Comparison of ENCODE assay signal across 17 cellular contexts in the genomic region with DNA sequence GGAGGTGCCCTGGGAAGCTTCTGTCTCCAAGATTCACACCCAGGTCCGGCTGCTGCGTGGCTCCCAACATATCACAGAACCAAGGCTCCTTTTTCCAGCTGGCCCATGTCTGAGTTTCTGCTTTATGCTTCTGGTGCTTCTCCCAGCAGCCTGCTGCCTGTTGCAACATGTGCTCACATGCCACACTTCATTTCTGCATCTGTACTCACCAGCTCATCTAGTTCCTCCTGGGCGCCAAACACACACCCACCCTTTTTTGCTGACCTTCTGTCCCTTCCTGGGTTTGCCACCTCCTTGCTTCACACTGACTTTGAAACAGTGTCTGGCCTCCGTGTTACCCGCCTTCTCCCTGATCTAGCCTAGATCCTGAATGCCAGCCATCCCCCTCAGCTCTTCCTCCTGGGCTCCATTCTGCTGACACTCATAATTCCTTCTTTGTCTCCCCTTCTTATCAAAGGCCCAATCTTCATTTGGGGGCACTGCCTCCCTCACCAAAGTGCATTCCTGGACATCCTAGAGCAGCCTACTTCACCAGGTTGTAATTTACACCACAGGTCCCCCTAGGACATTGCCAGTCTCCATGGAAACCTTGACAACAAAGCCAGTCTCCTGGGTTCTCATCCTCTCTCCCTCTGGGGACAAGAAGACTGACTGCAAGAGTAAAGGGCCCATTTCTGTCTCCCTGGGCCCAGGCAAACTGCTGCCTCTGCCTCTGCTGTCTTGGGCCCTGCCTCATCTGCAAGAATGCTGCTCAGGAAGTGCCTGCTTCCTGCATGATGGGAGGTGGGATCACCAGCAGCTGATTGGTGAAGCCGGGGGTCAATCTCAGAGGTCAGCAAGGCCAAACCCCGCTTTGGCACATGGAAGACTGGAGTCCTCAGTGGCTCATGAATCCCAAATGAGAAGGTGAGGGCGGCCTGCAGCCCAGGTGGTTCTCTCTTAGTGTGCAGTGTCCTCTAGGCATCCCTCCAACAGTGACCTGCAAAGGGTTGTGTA. TPM values are rescaled to one million over a fixed set of nuclear protein-coding genes. Genes with fewer than 3 reads are reported as not detected.
DNase-seq lines count a peak whose midpoint lies in the region; ATAC-seq and FAIRE-seq lines count a peak whose summit lies in the region.
"Had no signal": no experiment of that assay in that cellular context is flagged by ENCODE, and none has a peak within 500 bp of the region (broad histone marks: within the 10 kb centered on the region; RNA-seq: fewer than 3 reads in every experiment).

No MANE protein-coding gene starts in this region.

- CTCF ChIA-PET in activated CD8-positive, alpha-beta T cell treated with anti-CD3 and anti-CD28 coated beads, Interleukin-2, amount 10 ng/mL, durations not matched to agents 7 days and 5 days (lab: Charles Lee): no interaction called here

- H3K4ac ChIP-seq in neuronal stem cell (ENCODE audit: low read length): no peak overlapping the region

- H3K4me3 ChIP-seq in neuronal stem cell (ENCODE audit: low read length in 2 of 2): no peak overlapping the region
- H3K4me3 ChIP-seq in MG63: no peak overlapping the region

- no peak overlapping the region for H4K91ac ChIP-seq in neuronal stem cell (ENCODE audit: low read depth, low read length, poor library complexity)

- no peak overlapping the region for H3K4me2 ChIP-seq in neuronal stem cell (ENCODE audit: insufficient read depth, low read length, poor library complexity, severe bottlenecking)

- no peak overlapping the region for H2AK5ac ChIP-seq in neuronal stem cell (ENCODE audit: low read depth, low read length)

- H3K9ac ChIP-seq in neuronal stem cell (ENCODE audit: low read depth, low read length, poor library complexity): no peak overlapping the region

- peaks cover 0 to 2% of the 10 kb centered on the region in 2 donors for H3K36me3 ChIP-seq in neuronal stem cell (replicated peaks in 1 of 2; ENCODE audit: control insufficient read depth in 2 of 2, insufficient read depth in 2 of 2, low read length in 2 of 2)
- no peaks in the 10 kb centered on the region for H3K36me3 ChIP-seq in MG63

- no peak overlapping the region for H2BK12ac ChIP-seq in neuronal stem cell (ENCODE audit: low read length)

- no peak overlapping the region for H2BK15ac ChIP-seq in neuronal stem cell (ENCODE audit: low read length)

- no peaks in the 10 kb centered on the region for H3K79me1 ChIP-seq in neuronal stem cell (ENCODE audit: low read depth, low read length)

- no peak overlapping the region for H3K27ac Mint-ChIP-seq in activated CD8-positive, alpha-beta T cell treated with anti-CD3 and anti-CD28 coated beads, Interleukin-2, amount 10 ng/mL, durations not matched to agents 7 days and 5 days
- H3K27ac Mint-ChIP-seq: T-helper 1 cell treated with Interleukin-12 subunit alpha and Interleukin-12 subunit beta and Interleukin-4 antibody, amounts not matched to agents 30 μg/mL and 1 μg/mL, for 36 hours had no signal

- H2BK120ac ChIP-seq in neuronal stem cell (ENCODE audit: low read depth, low read length): no peak overlapping the region

- peaks cover 2% of the 10 kb centered on the region for H3K27me3 Mint-ChIP-seq in activated CD8-positive, alpha-beta T cell treated with anti-CD3 and anti-CD28 coated beads, Interleukin-2, amount 10 ng/mL, durations not matched to agents 7 days and 5 days (ENCODE audit: low read depth)

- FAIRE-seq in HTR-8/SVneo (lab: Jason Lieb, UNC) (no peak), GM19239 (lab: Jason Lieb, UNC) (no peak)

- peak; percentile 98 for ATAC-seq in esophagus mucosa
- no peak for ATAC-seq in activated CD8-positive, alpha-beta T cell treated with anti-CD3 and anti-CD28 coated beads, Interleukin-2, amount 10 ng/mL, durations not matched to agents 7 days and 5 days

- no peak overlapping the region for H3K27ac ChIP-seq in neuronal stem cell (replicated peaks; ENCODE audit: low read length)

- no peak overlapping the region for H3K4me3 Mint-ChIP-seq in activated CD8-positive, alpha-beta T cell treated with anti-CD3 and anti-CD28 coated beads, Interleukin-2, amount 10 ng/mL, durations not matched to agents 7 days and 5 days
- H3K4me3 Mint-ChIP-seq: T-helper 1 cell treated with Interleukin-12 subunit alpha and Interleukin-12 subunit beta and Interleukin-4 antibody, amounts not matched to agents 30 μg/mL and 1 μg/mL, for 36 hours had no signal

- peak overlapping the region; percentile 62 for H3K18ac ChIP-seq in neuronal stem cell (ENCODE audit: low read length)

- no CpG with 5 or more reads among the region's 8 CpGs for WGBS in neuronal stem cell (ENCODE audit: extremely low coverage in 2 of 2, insufficient read length in 2 of 2, insufficient replicate concordance in 1 of 2), 2 donors

- no peaks in the 10 kb centered on the region for H3K36me3 Mint-ChIP-seq in activated CD8-positive, alpha-beta T cell treated with anti-CD3 and anti-CD28 coated beads, Interleukin-2, amount 10 ng/mL, durations not matched to agents 7 days and 5 days (ENCODE audit: low read depth)

- no peak overlapping the region for H2BK5ac ChIP-seq in neuronal stem cell (ENCODE audit: low read length)

- H3K9me3 Mint-ChIP-seq in activated CD8-positive, alpha-beta T cell treated with anti-CD3 and anti-CD28 coated beads, Interleukin-2, amount 10 ng/mL, durations not matched to agents 7 days and 5 days (ENCODE audit: insufficient read depth): no peaks in the 10 kb centered on the region

- DNase-seq in D341Med (ENCODE audit: low spot score) (peak; percentile 7), NCI-H69 (lab: John Stamatoyannopoulos, UW) (peak; percentile 2), neuronal stem cell (ENCODE audit: low spot score) (no peak), HTR-8/SVneo (ENCODE audit: insufficient read length, low spot score) (no peak), GM19239 (ENCODE audit: insufficient read length, low spot score) (no peak), MG63 (no peak)
- no peak for DNase-seq in activated CD8-positive, alpha-beta T cell treated with anti-CD3 and anti-CD28 coated beads, Interleukin-2, amount 10 ng/mL, durations not matched to agents 7 days and 5 days
- DNase-seq: activated CD4-positive, alpha-beta T cell treated with anti-CD3 and anti-CD28 coated beads, Interleukin-2, amount 50 U/mL, for 4 hours; activated gamma-delta T cell treated with Interleukin-2 at 50 U/mL for 16 hours; central memory CD4-positive, alpha-beta T cell; foreskin melanocyte; GDM1; NCI-H187; stimulated activated CD8-positive, alpha-beta memory T cell treated with anti-CD3 and anti-CD28 coated beads, Interleukin-4, amount 100 ng/mL, for 48 hours had no signal

- H3K4me1 Mint-ChIP-seq in activated CD8-positive, alpha-beta T cell treated with anti-CD3 and anti-CD28 coated beads, Interleukin-2, amount 10 ng/mL, durations not matched to agents 7 days and 5 days (ENCODE audit: low read depth): no peaks in the 10 kb centered on the region

- H3K27me3 ChIP-seq in neuronal stem cell (ENCODE audit: control insufficient read depth in 3 of 3, insufficient read depth in 3 of 3, low read depth in 1 of 3, low read length in 3 of 3): peaks cover 0 to 7% (median 0%) of the 10 kb centered on the region in 3 experiments
- H3K27me3 ChIP-seq in MG63: peaks cover 2% of the 10 kb centered on the region; the same call in 1 of the 2 replicates

- POLR2A ChIA-PET in activated CD8-positive, alpha-beta T cell treated with anti-CD3 and anti-CD28 coated beads, Interleukin-2, amount 10 ng/mL, durations not matched to agents 7 days and 5 days (lab: Charles Lee): no interaction called here

- no peak overlapping the region for H3K23ac ChIP-seq in neuronal stem cell (ENCODE audit: low read depth, low read length, poor library complexity)

- H3K9me3 ChIP-seq in neuronal stem cell (replicated peaks in 1 of 2; ENCODE audit: control insufficient read depth in 2 of 2, insufficient read depth in 1 of 2, low read depth in 1 of 2, low read length in 2 of 2): peaks cover 0 to 2% of the 10 kb centered on the region in 2 donors
- H3K9me3 ChIP-seq in MG63: peaks cover 14% of the 10 kb centered on the region

- H2AFZ ChIP-seq in neuronal stem cell (ENCODE audit: low read length): no peak overlapping the region

- no peak overlapping the region for H4K8ac ChIP-seq in neuronal stem cell (ENCODE audit: low read depth, low read length)

- H3K4me1 ChIP-seq in neuronal stem cell (ENCODE audit: control insufficient read depth in 2 of 2, insufficient read depth in 1 of 2, low read depth in 1 of 2, low read length in 2 of 2): no peaks in the 10 kb centered on the region

- H3K14ac ChIP-seq in neuronal stem cell (ENCODE audit: low read length): no peak overlapping the region

RNA-seq across cellular contexts. Expression of gene PROM2, which starts 13.9 kb away (rescaled TPM):
- 100 TPM for total RNA-seq in esophagus mucosa
- 1.5 TPM for polyA plus RNA-seq in neuronal stem cell (2013, experiment 1 of 2)
- polyA plus RNA-seq in neuronal stem cell (2013, experiment 2 of 2): 0.83 TPM
- total RNA-seq in activated CD8-positive, alpha-beta T cell treated with anti-CD3 and anti-CD28 coated beads, Interleukin-2, amount 10 ng/mL, durations not matched to agents 7 days and 5 days: under 1 TPM; 0.34 to 0.47 TPM
- total RNA-seq in MG63 (2014; rRNA removed; shearing (Covaris generic); ENCODE audit: low replicate concordance): 2.0 and 2.3 TPM in 2 replicates

RNA-seq across cellular contexts. Expression of gene KCNIP3, which starts 36.8 kb away (rescaled TPM):
- 0.96 TPM for total RNA-seq in esophagus mucosa
- polyA plus RNA-seq in neuronal stem cell (2013, experiment 1 of 2): 2.7 TPM
- 2.7 TPM for polyA plus RNA-seq in neuronal stem cell (2013, experiment 2 of 2)
- not detected for total RNA-seq in activated CD8-positive, alpha-beta T cell treated with anti-CD3 and anti-CD28 coated beads, Interleukin-2, amount 10 ng/mL, durations not matched to agents 7 days and 5 days
- total RNA-seq in MG63 (2014; rRNA removed; shearing (Covaris generic); ENCODE audit: low replicate concordance): 7.7 and 14.1 TPM in 2 replicates
- polyA plus RNA-seq: neural cell had no signal

RNA-seq across cellular contexts. Expression of gene ZNF892, which starts 53.0 kb away (rescaled TPM):
- total RNA-seq in esophagus mucosa: 1.3 TPM
- 4.0 TPM for polyA plus RNA-seq in neuronal stem cell (2013, experiment 1 of 2)
- 4.2 TPM for polyA plus RNA-seq in neuronal stem cell (2013, experiment 2 of 2)
- 1 to 10 TPM; 3.8 to 3.9 TPM for total RNA-seq in activated CD8-positive, alpha-beta T cell treated with anti-CD3 and anti-CD28 coated beads, Interleukin-2, amount 10 ng/mL, durations not matched to agents 7 days and 5 days
- 0.74 and 1.7 TPM in 2 replicates for total RNA-seq in MG63 (2014; rRNA removed; shearing (Covaris generic); ENCODE audit: low replicate concordance)

Comparison
In these comparisons a context has a peak if more than half of its experiments do, and no peak if none do; other contexts are left out.
1. DNase-seq: peak in D341Med (single experiment) and NCI-H69 (single experiment); none in neuronal stem cell (single experiment), HTR-8/SVneo (single experiment), activated CD8-positive, alpha-beta T cell treated with anti-CD3 and anti-CD28 coated beads, Interleukin-2, amount 10 ng/mL, durations not matched to agents 7 days and 5 days (single experiment), GM19239 (single experiment) and MG63 (single experiment).
2. RNA of gene PROM2, which starts 13.9 kb away (total RNA-seq): 100 TPM in esophagus mucosa (single experiment); 2.0 to 2.3 TPM in MG63 and 0.34 to 0.47 TPM in activated CD8-positive, alpha-beta T cell treated with anti-CD3 and anti-CD28 coated beads, Interleukin-2, amount 10 ng/mL, durations not matched to agents 7 days and 5 days; every median in the first group is over 10 times any median in the second.